ENCODE assay signal across 8 cellular contexts in the genomic region with DNA sequence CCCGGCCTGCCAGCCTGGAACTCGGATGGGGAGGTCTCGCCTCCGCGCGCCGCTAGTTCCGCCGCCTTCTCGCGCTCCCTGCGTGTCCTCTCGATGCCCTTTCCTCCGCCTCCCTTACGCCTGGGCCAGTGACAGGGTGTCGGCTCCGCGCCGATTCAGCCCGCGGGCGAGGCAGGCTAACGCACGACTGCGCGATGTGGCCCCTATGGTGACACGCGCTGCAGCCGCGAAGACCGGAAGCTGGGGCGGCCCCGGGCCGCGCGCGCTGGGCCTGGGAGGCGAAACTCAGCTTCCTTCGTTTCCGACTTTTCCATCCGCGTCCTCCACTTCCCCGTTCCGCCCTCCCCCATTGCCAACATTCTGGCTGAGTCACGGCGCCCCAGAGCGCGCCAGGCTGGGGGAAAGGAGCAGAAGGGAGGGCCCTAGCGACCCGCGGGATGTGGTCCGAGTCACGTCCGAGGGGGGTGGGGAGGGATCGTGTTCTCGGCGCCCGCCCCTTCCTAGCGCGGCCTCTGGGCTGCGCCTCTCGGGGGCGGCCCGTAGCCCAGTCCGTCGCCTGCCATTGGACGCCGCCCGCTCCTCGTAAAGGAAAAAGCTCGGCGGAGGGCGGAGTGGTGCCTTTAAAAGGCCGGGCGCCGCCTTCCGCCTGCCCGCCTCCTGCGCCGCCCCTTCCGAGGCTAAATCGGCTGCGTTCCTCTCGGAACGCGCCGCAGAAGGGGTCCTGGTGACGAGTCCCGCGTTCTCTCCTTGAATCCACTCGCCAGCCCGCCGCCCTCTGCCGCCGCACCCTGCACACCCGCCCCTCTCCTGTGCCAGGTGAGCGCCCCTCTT. TPM values are rescaled to one million over a fixed set of nuclear protein-coding genes. Genes with fewer than 3 reads are reported as not detected.
DNase-seq lines count a peak whose midpoint lies in the region; ATAC-seq and TF ChIP-seq lines count a peak whose summit lies in the region.

Gene ALDOA (plus strand): TSS at position 649 of the 831 bp plus-strand sequence. CDS start 1,138 bp downstream, outside the sequence.

- H3K4me1 ChIP-seq in spleen = peaks cover 33 to 66% (median 56%) of the 10 kb centered on the region in 6 donors

- intact Hi-C loops in spleen (cut with DNase I; ENCODE audit: low total_unique reads) = no loop called here

- H3K36me3 ChIP-seq in spleen = peaks cover 10 to 38% (median 35%) of the 10 kb centered on the region in 6 donors

- H3K27ac Mint-ChIP-seq in WTC11 = peak within 1 kb of the TSS; percentile 99
- peak within 1 kb of the TSS; percentile 96 to 99 (median 98) for H3K27ac Mint-ChIP-seq in immature natural killer cell

- peak; percentile 77 for ATAC-seq in GM18907 (IDR thresholded peaks at IDR 0.05; ENCODE audit: unreplicated experiment)
- ATAC-seq in HG03159 (IDR thresholded peaks at IDR 0.05; ENCODE audit: unreplicated experiment) = peak; percentile 72
- ATAC-seq in WTC11 = peak; percentile 86

- WGBS in spleen, 5 donors = 0 to 1% (median 0%) methylated on average over 55 to 97 of the region's 97 CpGs

- H3K4me1 Mint-ChIP-seq in WTC11 (peaks cover 37% of the 10 kb centered on the region), immature natural killer cell (peaks cover 30 to 38% of the 10 kb centered on the region in 2 donors)

- TF ChIP-seq CTCF in AG04449 (IDR thresholded peaks at IDR 0.05; ENCODE audit: insufficient read depth, low read length, missing control alignments) = no peak
- TF ChIP-seq CTCF in WTC11 (IDR thresholded peaks at IDR 0.05) = no peak
- no peak for TF ChIP-seq CTCF in cardiac fibroblast (IDR thresholded peaks at IDR 0.05; ENCODE audit: low read depth, low read length)
- TF ChIP-seq CTCF in spleen (IDR thresholded peaks at IDR 0.05 in 8 of 11, conservative IDR thresholded peaks at IDR 0.05 in 3 of 11) = peak in 6 of 11 experiments; percentile 12 to 52 (median 30)

- POLR2A ChIA-PET in AG04449 (lab: Yijun Ruan, JAX) = interaction anchor here (0.9 to 3.5 kb wide), 12 partner anchors 8 to 569 kb away, joined by 3 to 66 read pairs (median 5); partner anchors contain the start of genes PPP4C and TBX6
- POLR2A ChIA-PET in WTC11 (lab: Charles Lee) = interaction anchor here (0.6 to 2.3 kb wide), 7 partner anchors 9 to 352 kb away, joined by 3 to 27 read pairs (median 5); partner anchors contain the start of genes HIRIP3, TBX6, TLCD3B and YPEL3

- CTCF ChIA-PET in AG04449 (lab: Yijun Ruan, JAX) = interaction anchor here (1.0 to 3.0 kb wide), 4 partner anchors 11 to 27 kb away, joined by 4 to 17 read pairs (median 10); partner anchors contain the start of gene TBX6
- CTCF ChIA-PET in WTC11 (lab: Charles Lee) = interaction anchor here (0.5 to 5.1 kb wide), 17 partner anchors 11 to 364 kb away, joined by 3 to 89 read pairs (median 4); partner anchors contain the start of genes DCTPP1, PAGR1, PPP4C and SEZ6L2

- H3K9me3 Mint-ChIP-seq in WTC11 (no peaks in the 10 kb centered on the region), immature natural killer cell (no peaks in the 10 kb centered on the region)

- H3K27me3 ChIP-seq in spleen (replicated peaks in 1 of 7) = no peaks in the 10 kb centered on the region

- peak within 1 kb of the TSS; percentile 93 to 100 (median 98) for H3K27ac ChIP-seq in spleen

- H3K4me3 Mint-ChIP-seq in WTC11 = peak within 1 kb of the TSS; percentile 96
- peak within 1 kb of the TSS; percentile 98 to 99 (median 99) for H3K4me3 Mint-ChIP-seq in immature natural killer cell

- no peaks in the 10 kb centered on the region for H3K9me3 ChIP-seq in spleen

- H3K36me3 Mint-ChIP-seq in WTC11 (peaks cover 37% of the 10 kb centered on the region), immature natural killer cell (peaks cover 7 to 17% (median 8%) of the 10 kb centered on the region in 3 donors)

- DNase-seq in AG04449 (ENCODE audit: low read depth, low spot score) (peak; percentile 91), NCI-H226 (peak; percentile 98), WTC11 (ENCODE audit: low spot score) (peak; percentile 92), cardiac fibroblast (ENCODE audit: low read depth in 2 of 2) (peak; percentile 99 to 100), immature natural killer cell (peak; percentile 95 to 97 (median 97)), spleen (peak; percentile 99)

- H3K27me3 Mint-ChIP-seq in WTC11 (ENCODE audit: low read depth) (no peaks in the 10 kb centered on the region), immature natural killer cell (ENCODE audit: low read depth in 3 of 3) (peaks cover 6 to 20% (median 13%) of the 10 kb centered on the region in 3 donors)

- H3K4me3 ChIP-seq in AG04449 (ENCODE audit: low read depth, low read length) (peak within 1 kb of the TSS; percentile 99), cardiac fibroblast (replicated peaks in 1 of 2; ENCODE audit: low read depth in 2 of 2, low read length in 2 of 2) (peak within 1 kb of the TSS; percentile 98 to 100), spleen (peak within 1 kb of the TSS; percentile 65 to 99 (median 90))

- TF ChIP-seq POLR2A in spleen (IDR thresholded peaks at IDR 0.05) = peak; percentile 57 to 94 (median 94)

TF ChIP-seq in WTC11, 78 proteins besides CTCF, POLR2A, EP300 and RAD21 (continues in another document):
- TF ChIP-seq, protein P1, sequence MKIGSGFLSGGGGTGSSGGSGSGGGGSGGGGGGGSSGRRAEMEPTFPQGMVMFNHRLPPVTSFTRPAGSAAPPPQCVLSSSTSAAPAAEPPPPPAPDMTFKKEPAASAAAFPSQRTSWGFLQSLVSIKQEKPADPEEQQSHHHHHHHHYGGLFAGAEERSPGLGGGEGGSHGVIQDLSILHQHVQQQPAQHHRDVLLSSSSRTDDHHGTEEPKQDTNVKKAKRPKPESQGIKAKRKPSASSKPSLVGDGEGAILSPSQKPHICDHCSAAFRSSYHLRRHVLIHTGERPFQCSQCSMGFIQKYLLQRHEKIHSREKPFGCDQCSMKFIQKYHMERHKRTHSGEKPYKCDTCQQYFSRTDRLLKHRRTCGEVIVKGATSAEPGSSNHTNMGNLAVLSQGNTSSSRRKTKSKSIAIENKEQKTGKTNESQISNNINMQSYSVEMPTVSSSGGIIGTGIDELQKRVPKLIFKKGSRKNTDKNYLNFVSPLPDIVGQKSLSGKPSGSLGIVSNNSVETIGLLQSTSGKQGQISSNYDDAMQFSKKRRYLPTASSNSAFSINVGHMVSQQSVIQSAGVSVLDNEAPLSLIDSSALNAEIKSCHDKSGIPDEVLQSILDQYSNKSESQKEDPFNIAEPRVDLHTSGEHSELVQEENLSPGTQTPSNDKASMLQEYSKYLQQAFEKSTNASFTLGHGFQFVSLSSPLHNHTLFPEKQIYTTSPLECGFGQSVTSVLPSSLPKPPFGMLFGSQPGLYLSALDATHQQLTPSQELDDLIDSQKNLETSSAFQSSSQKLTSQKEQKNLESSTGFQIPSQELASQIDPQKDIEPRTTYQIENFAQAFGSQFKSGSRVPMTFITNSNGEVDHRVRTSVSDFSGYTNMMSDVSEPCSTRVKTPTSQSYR (CRISPR knock-in tag; IDR thresholded peaks at IDR 0.05) = peak; percentile 29; the same call in 1 of the 2 replicates
- TF ChIP-seq SMAD3 (CRISPR knock-in tag; IDR thresholded peaks at IDR 0.05; ENCODE audit: borderline replicate concordance) (peak; percentile 91), USF1 (CRISPR knock-in tag; IDR thresholded peaks at IDR 0.05) (no peak), TEAD1 (CRISPR knock-in tag; IDR thresholded peaks at IDR 0.05) (peak; percentile 76), ZNF671 (CRISPR knock-in tag; IDR thresholded peaks at IDR 0.05) (no peak), CREB1 (CRISPR knock-in tag; IDR thresholded peaks at IDR 0.05) (no peak), AFF4 (CRISPR knock-in tag; IDR thresholded peaks at IDR 0.05; ENCODE audit: borderline replicate concordance) (no peak; the same call in 1 of the 2 replicates), ZNF263 (CRISPR knock-in tag; IDR thresholded peaks at IDR 0.05; ENCODE audit: low read depth) (peak; percentile 22; the same call in 1 of the 2 replicates), FOXJ3 (CRISPR knock-in tag; IDR thresholded peaks at IDR 0.05; ENCODE audit: borderline replicate concordance) (no peak)

RNA-seq across cellular contexts. Expression of gene ALDOA, which starts in this region (rescaled TPM):
- 1,537 to 1,958 TPM (median 1,913 TPM) in 3 replicates for total RNA-seq in WTC11 (2021)
- polyA plus RNA-seq in immature natural killer cell = 1,000 to 10,000 TPM in 2 of 3 donors, 100 to 1,000 TPM in 1; 741 to 1,156 (median 1,018) TPM
- total RNA-seq in spleen = 100 to 1,000 TPM; 579 to 880 (median 622) TPM
- polyA plus RNA-seq in spleen = 100 to 1,000 TPM; 424 to 551 (median 496) TPM

Comparison
In these comparisons a context has a peak if more than half of its experiments do, and no peak if none do; other contexts are left out.
1. Peak in every context shown above with its lines: DNase-seq, ATAC-seq, H3K4me3 ChIP-seq and H3K27ac ChIP-seq.
2. CTCF ChIP-seq: peak in spleen (6 of 11); none in AG04449 (single experiment), WTC11 (single experiment) and cardiac fibroblast (single experiment).